ENCODE assay signal across 1 cellular context in the genomic region with DNA sequence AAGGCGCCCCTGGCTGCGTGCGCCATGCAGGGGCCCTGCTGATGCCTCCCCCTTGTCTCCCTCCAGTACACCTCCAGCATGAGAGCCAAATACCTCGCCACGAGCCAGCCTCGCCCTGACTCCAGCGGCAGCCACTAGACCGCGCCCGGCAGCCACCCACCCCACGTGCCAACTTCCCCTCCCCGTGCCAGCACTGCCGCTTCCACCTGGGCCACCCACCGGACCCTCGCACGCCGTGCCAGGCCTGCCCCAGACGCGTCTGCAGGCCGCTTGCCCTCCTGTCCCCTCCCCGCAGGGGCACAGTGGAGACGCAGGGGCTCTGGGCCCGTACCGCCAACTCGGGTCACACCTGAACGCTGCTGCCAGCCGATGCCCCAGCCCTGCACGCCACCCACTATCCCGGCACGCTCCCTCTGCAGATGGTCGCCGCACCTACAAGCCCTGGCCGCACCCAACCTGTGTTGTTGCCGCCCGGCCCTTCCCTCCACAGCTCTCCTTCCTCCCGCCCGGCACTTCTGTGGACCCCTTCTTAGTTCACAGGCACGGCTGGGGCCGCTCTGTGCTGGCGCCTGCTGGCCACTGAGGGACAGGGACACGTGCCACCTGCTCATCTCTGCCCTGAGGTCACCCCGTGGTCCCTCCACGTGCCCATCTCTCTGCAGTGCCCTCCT.
TF ChIP-seq lines count a peak whose summit lies in the region.

No MANE protein-coding gene starts in this region.

TF ChIP-seq in HCT116, 20 proteins besides CTCF, POLR2A, EP300 and RAD21 (continued from another document):
- TF ChIP-seq, protein P1, sequence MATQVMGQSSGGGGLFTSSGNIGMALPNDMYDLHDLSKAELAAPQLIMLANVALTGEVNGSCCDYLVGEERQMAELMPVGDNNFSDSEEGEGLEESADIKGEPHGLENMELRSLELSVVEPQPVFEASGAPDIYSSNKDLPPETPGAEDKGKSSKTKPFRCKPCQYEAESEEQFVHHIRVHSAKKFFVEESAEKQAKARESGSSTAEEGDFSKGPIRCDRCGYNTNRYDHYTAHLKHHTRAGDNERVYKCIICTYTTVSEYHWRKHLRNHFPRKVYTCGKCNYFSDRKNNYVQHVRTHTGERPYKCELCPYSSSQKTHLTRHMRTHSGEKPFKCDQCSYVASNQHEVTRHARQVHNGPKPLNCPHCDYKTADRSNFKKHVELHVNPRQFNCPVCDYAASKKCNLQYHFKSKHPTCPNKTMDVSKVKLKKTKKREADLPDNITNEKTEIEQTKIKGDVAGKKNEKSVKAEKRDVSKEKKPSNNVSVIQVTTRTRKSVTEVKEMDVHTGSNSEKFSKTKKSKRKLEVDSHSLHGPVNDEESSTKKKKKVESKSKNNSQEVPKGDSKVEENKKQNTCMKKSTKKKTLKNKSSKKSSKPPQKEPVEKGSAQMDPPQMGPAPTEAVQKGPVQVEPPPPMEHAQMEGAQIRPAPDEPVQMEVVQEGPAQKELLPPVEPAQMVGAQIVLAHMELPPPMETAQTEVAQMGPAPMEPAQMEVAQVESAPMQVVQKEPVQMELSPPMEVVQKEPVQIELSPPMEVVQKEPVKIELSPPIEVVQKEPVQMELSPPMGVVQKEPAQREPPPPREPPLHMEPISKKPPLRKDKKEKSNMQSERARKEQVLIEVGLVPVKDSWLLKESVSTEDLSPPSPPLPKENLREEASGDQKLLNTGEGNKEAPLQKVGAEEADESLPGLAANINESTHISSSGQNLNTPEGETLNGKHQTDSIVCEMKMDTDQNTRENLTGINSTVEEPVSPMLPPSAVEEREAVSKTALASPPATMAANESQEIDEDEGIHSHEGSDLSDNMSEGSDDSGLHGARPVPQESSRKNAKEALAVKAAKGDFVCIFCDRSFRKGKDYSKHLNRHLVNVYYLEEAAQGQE (IDR thresholded peaks at IDR 0.05; ENCODE audit: low read depth), result no peak
- TF ChIP-seq SP1 (IDR thresholded peaks at IDR 0.05; ENCODE audit: low read depth) (no peak), ZFX (IDR thresholded peaks at IDR 0.05) (no peak), EZH2 (IDR thresholded peaks at IDR 0.05) (no peak), ZNF274 (IDR thresholded peaks at IDR 0.05; ENCODE audit: low read depth, low read length) (no peak), JUND (IDR thresholded peaks at IDR 0.05) (no peak), YY1 (IDR thresholded peaks at IDR 0.05; ENCODE audit: extremely low read depth, insufficient replicate concordance, low read depth, low read length) (no peak), FOSL1 (IDR thresholded peaks at IDR 0.05; ENCODE audit: low read depth) (no peak), CEBPB (IDR thresholded peaks at IDR 0.05; ENCODE audit: low read depth) (no peak), CBX3 (IDR thresholded peaks at IDR 0.05; ENCODE audit: low read depth) (no peak), POLR2AphosphoS5 (IDR thresholded peaks at IDR 0.05; ENCODE audit: low read depth, low read length) (no peak), EGR1 (IDR thresholded peaks at IDR 0.05; ENCODE audit: low read depth) (no peak), EZH2phosphoT487 (IDR thresholded peaks at IDR 0.05; ENCODE audit: borderline replicate concordance) (no peak), TCF7L2 (IDR thresholded peaks at IDR 0.05; ENCODE audit: borderline replicate concordance, extremely low read depth, insufficient read depth, insufficient read length) (no peak)
- TF ChIP-seq, protein P2, sequence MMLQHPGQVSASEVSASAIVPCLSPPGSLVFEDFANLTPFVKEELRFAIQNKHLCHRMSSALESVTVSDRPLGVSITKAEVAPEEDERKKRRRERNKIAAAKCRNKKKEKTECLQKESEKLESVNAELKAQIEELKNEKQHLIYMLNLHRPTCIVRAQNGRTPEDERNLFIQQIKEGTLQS (IDR thresholded peaks at IDR 0.05), result no peak
